ENCODE assay signal across 9 cellular contexts in genomic region chr14:73788871-73789590, GRCh38.
DNase-seq lines count a peak whose midpoint lies in the region; ATAC-seq and TF ChIP-seq lines count a peak whose summit lies in the region.
"Had no signal": no experiment of that assay in that cellular context is flagged by ENCODE, and none has a peak within 500 bp of the region (broad histone marks: within the 10 kb centered on the region; RNA-seq: fewer than 3 reads in every experiment).

No MANE protein-coding gene starts in this region.

- H3K27me3 ChIP-seq in heart right ventricle (no peaks in the 10 kb centered on the region), colonic mucosa (no peaks in the 10 kb centered on the region), upper lobe of right lung (no peaks in the 10 kb centered on the region)
- H3K27me3 ChIP-seq in naive thymus-derived CD4-positive, alpha-beta T cell (ENCODE audit: control insufficient read depth in 2 of 2, insufficient read depth in 2 of 2, low read length in 2 of 2), result no peaks in the 10 kb centered on the region

- H3K9me3 Mint-ChIP-seq in naive thymus-derived CD4-positive, alpha-beta T cell, result no peaks in the 10 kb centered on the region

- H3K36me3 ChIP-seq in heart right ventricle (no peaks in the 10 kb centered on the region), colonic mucosa (no peaks in the 10 kb centered on the region), upper lobe of right lung (no peaks in the 10 kb centered on the region)
- H3K36me3 ChIP-seq in naive thymus-derived CD4-positive, alpha-beta T cell (ENCODE audit: control insufficient read depth in 2 of 3, insufficient read depth in 3 of 3, low read length in 3 of 3), result peaks cover 0 to 10% (median 0%) of the 10 kb centered on the region in 3 experiments

- peak overlapping the region; percentile 13 to 62 for H3K9ac ChIP-seq in colonic mucosa (ENCODE audit: low read depth in 2 of 2, low read length in 2 of 2)

- H3K27ac Mint-ChIP-seq in naive thymus-derived CD4-positive, alpha-beta T cell, result peak overlapping the region; percentile 24 to 99 (median 97)

- peak overlapping the region; percentile 64 to 100 (median 98) for H3K27ac ChIP-seq in heart right ventricle
- peak overlapping the region; percentile 98 for H3K27ac ChIP-seq in colonic mucosa
- peak overlapping the region; percentile 96 for H3K27ac ChIP-seq in naive thymus-derived CD4-positive, alpha-beta T cell (ENCODE audit: low read depth, low read length)
- H3K27ac ChIP-seq in upper lobe of right lung, result peak overlapping the region; percentile 98

- no peak for ATAC-seq in heart right ventricle
- ATAC-seq in naive thymus-derived CD4-positive, alpha-beta T cell, result no peak
- no peak for ATAC-seq in upper lobe of right lung

- WGBS in heart right ventricle, 2 donors, result 46 to 58% methylated on average over 5 of the region's 5 CpGs

- H3K36me3 Mint-ChIP-seq in naive thymus-derived CD4-positive, alpha-beta T cell, result peaks cover 0 to 17% (median 2%) of the 10 kb centered on the region in 5 donors

- CTCF ChIA-PET in naive thymus-derived CD4-positive, alpha-beta T cell (lab: Charles Lee), result interaction anchor here (0.6 to 2.4 kb wide), 8 partner anchors 10 to 57 kb away, joined by 3 to 7 read pairs (median 4); a partner anchor contains a TSS

- H3K27me3 Mint-ChIP-seq in naive thymus-derived CD4-positive, alpha-beta T cell, result no peaks in the 10 kb centered on the region

- TF ChIP-seq CTCF in heart right ventricle (IDR thresholded peaks at IDR 0.05) (no peak), colonic mucosa (IDR thresholded peaks at IDR 0.05) (no peak), upper lobe of right lung (IDR thresholded peaks at IDR 0.05) (no peak)

- peaks cover 40 to 55% (median 45%) of the 10 kb centered on the region in 7 donors for H3K4me1 Mint-ChIP-seq in naive thymus-derived CD4-positive, alpha-beta T cell

- H3K4me3 Mint-ChIP-seq in naive thymus-derived CD4-positive, alpha-beta T cell, result peak overlapping the region; percentile 45 to 99 (median 97)

- DNase-seq in heart right ventricle (no peak), cardiac septum (ENCODE audit: low spot score) (no peak), colonic mucosa (no peak), upper lobe of right lung (no peak), NCI-H524 treated with DMSO at 0.1 percent for 48 hours (lab: John Stamatoyannopoulos, UW) (no peak), NCI-H510A (lab: John Stamatoyannopoulos, UW) (no peak)
- peak in 2 of 9 donors; percentile 29 to 30 for DNase-seq in naive thymus-derived CD4-positive, alpha-beta T cell
- DNase-seq in stimulated activated naive CD4-positive, alpha-beta T cell treated with Interleukin-2 at 50 U/mL for 16 hours (lab: John Stamatoyannopoulos, UW), result no peak
- DNase-seq: NCI-H2171 treated with DMSO at 0.1 percent for 48 hours had no signal

- intact Hi-C loops in heart right ventricle (cut with DNase I) (loop anchor here in 9 of 10 donors (5.0 to 10.0 kb wide), 5 partner anchors 37 to 64 kb away; no protein-coding TSS in a partner anchor), cardiac septum (cut with DNase I) (loop anchor here (5.0 kb wide), 3 partner anchors 33 to 77 kb away; partner anchors contain the start of gene PNMA1), colonic mucosa (cut with DNase I) (no loop called here), upper lobe of right lung (cut with DNase I) (no loop called here)
- intact Hi-C loops in naive thymus-derived CD4-positive, alpha-beta T cell (cut with micrococcal nuclease), result loop anchor here (1.0 to 5.0 kb wide), 2 partner anchors 61 to 77 kb away; partner anchors contain the start of gene PNMA1 (in 1 of the 2)

- H3K4me1 ChIP-seq in heart right ventricle (peaks cover 34 to 67% (median 57%) of the 10 kb centered on the region in 9 donors), colonic mucosa (peaks cover 22% of the 10 kb centered on the region), upper lobe of right lung (peaks cover 47% of the 10 kb centered on the region)
- peaks cover 28 to 34% of the 10 kb centered on the region in 2 donors for H3K4me1 ChIP-seq in naive thymus-derived CD4-positive, alpha-beta T cell (ENCODE audit: control insufficient read depth in 2 of 2, insufficient read depth in 2 of 2, low read length in 2 of 2)

- H3K9me3 ChIP-seq in heart right ventricle (no peaks in the 10 kb centered on the region), colonic mucosa (no peaks in the 10 kb centered on the region), upper lobe of right lung (no peaks in the 10 kb centered on the region)
- no peaks in the 10 kb centered on the region for H3K9me3 ChIP-seq in naive thymus-derived CD4-positive, alpha-beta T cell (ENCODE audit: control insufficient read depth in 2 of 3, low read length in 3 of 3)

- no peak overlapping the region for H3K4me3 ChIP-seq in heart right ventricle
- no peak overlapping the region for H3K4me3 ChIP-seq in colonic mucosa
- no peak overlapping the region for H3K4me3 ChIP-seq in naive thymus-derived CD4-positive, alpha-beta T cell (ENCODE audit: low read length)
- peak overlapping the region; percentile 22 for H3K4me3 ChIP-seq in upper lobe of right lung

- POLR2A ChIA-PET in naive thymus-derived CD4-positive, alpha-beta T cell (lab: Charles Lee), result interaction anchor here (0.6 to 8.0 kb wide), 7 partner anchors 13 to 62 kb away, joined by 3 to 253 read pairs (median 5); partner anchors contain the start of gene PTGR2

Comparison
In these comparisons a context has a peak if more than half of its experiments do, and no peak if none do; other contexts are left out.
1. intact Hi-C loops: an anchor here in heart right ventricle (5.0 to 10.0 kb wide), cardiac septum (5.0 kb wide) and naive thymus-derived CD4-positive, alpha-beta T cell (1.0 to 5.0 kb wide); none called in colonic mucosa and upper lobe of right lung.